In genomic region chr3:42652611-42653302, GRCh38 we compare ENCODE assay signal across 8 cellular contexts. TPM values are rescaled to one million over a fixed set of nuclear protein-coding genes. Genes with fewer than 3 reads are reported as not detected.
DNase-seq lines count a peak whose midpoint lies in the region; ATAC-seq and TF ChIP-seq lines count a peak whose summit lies in the region.

No MANE protein-coding gene starts in this region.

- no peaks in the 10 kb centered on the region for H3K9me3 ChIP-seq in mammary epithelial cell (replicated peaks; ENCODE audit: insufficient read depth, low read length)

- H3K27me3 ChIP-seq in mammary epithelial cell (ENCODE audit: insufficient read depth, low read length), result no peaks in the 10 kb centered on the region

- no peak for TF ChIP-seq CTCF in mammary epithelial cell (conservative IDR thresholded peaks at IDR 0.05 in 1 of 2, IDR thresholded peaks at IDR 0.05 in 1 of 2; ENCODE audit: extremely low read depth in 1 of 2, insufficient read depth in 1 of 2, low read depth in 1 of 2, low read length in 2 of 2)

- H3K36me3 Mint-ChIP-seq in activated CD4-positive, alpha-beta T cell treated with anti-CD3 and anti-CD28 coated beads for 36 hours (ENCODE audit: low read depth), result peaks cover 2% of the 10 kb centered on the region
- H3K36me3 Mint-ChIP-seq in stimulated activated memory B cell treated with anti-CD40 and anti-IgM and Interleukin-4, amounts not matched to agents 10 μg/mL and 1 μg/mL and 100 μg/mL, for 72 hours, result peaks cover 12% of the 10 kb centered on the region

- no peak overlapping the region for H3K9ac ChIP-seq in mammary epithelial cell (ENCODE audit: insufficient read depth, low read length)

- no peak overlapping the region for H3K27ac ChIP-seq in mammary epithelial cell (ENCODE audit: insufficient read depth, low read depth, low read length)

- peaks cover 2% of the 10 kb centered on the region for H3K36me3 ChIP-seq in mammary epithelial cell (ENCODE audit: insufficient read depth, low read length)

- no peak overlapping the region for H3K4me3 Mint-ChIP-seq in activated CD4-positive, alpha-beta T cell treated with anti-CD3 and anti-CD28 coated beads for 36 hours
- peak overlapping the region; percentile 27 for H3K4me3 Mint-ChIP-seq in stimulated activated memory B cell treated with anti-CD40 and anti-IgM and Interleukin-4, amounts not matched to agents 10 μg/mL and 1 μg/mL and 100 μg/mL, for 72 hours

- H4K20me1 ChIP-seq in mammary epithelial cell (ENCODE audit: insufficient read depth, low read length), result no peaks in the 10 kb centered on the region

- no peak for DNase-seq in activated CD4-positive, alpha-beta T cell treated with anti-CD3 and anti-CD28 coated beads for 36 hours
- DNase-seq in activated CD4-positive, alpha-beta T cell treated with anti-CD3 and anti-CD28 coated beads for 48 hours, result no peak
- DNase-seq in NOMO-1 treated with DMSO at 0.1 percent for 48 hours (lab: John Stamatoyannopoulos, UW; ENCODE audit: unreplicated experiment), result peak; percentile 78
- peak; percentile 75 for DNase-seq in mammary epithelial cell
- DNase-seq in kidney glomerular epithelial cell (lab: John Stamatoyannopoulos, UW), result peak; percentile 82
- no peak for DNase-seq in NCI-H2107 (lab: John Stamatoyannopoulos, UW)

- peaks cover 8% of the 10 kb centered on the region for H3K79me2 ChIP-seq in mammary epithelial cell (ENCODE audit: insufficient read depth, low read length)

- peaks cover 42% of the 10 kb centered on the region for H3K4me1 ChIP-seq in mammary epithelial cell (ENCODE audit: insufficient read depth, low read length)

- H2AFZ ChIP-seq in mammary epithelial cell (ENCODE audit: low read depth, low read length), result peak overlapping the region; percentile 93

- intact Hi-C loops in activated CD4-positive, alpha-beta T cell treated with anti-CD3 and anti-CD28 coated beads for 36 hours (cut with DNase I, micrococcal nuclease), result loop anchor here (5.0 to 10.0 kb wide), 2 partner anchors 90 to 92 kb away; no protein-coding TSS in a partner anchor
- intact Hi-C loops in mammary epithelial cell (cut with micrococcal nuclease), result loop anchor here (10.0 kb wide), 1 partner anchor 172 kb away; no protein-coding TSS in a partner anchor

- POLR2A ChIA-PET in activated CD4-positive, alpha-beta T cell treated with anti-CD3 and anti-CD28 coated beads for 36 hours (lab: Charles Lee), result no interaction called here

- 70% methylated on average over 3 of the region's 7 CpGs for WGBS in mammary epithelial cell (ENCODE audit: low coverage, missing lambda C conversion rate)

- dilution Hi-C loops in mammary epithelial cell (cut with HindIII; ENCODE audit: low sequenced_read_pairs), result loop anchor here (5.0 kb wide), 1 partner anchor 70 kb away; the partner anchor contains the start of gene SEC22C

- peak overlapping the region; percentile 98 for H3K4me2 ChIP-seq in mammary epithelial cell (ENCODE audit: insufficient read depth, low read depth, low read length)

- in situ Hi-C loops in mammary epithelial cell (cut with MboI; ENCODE audit: low sequenced_read_pairs in 2 of 2), result no loop called here

- H3K4me1 Mint-ChIP-seq in activated CD4-positive, alpha-beta T cell treated with anti-CD3 and anti-CD28 coated beads for 36 hours, result peaks cover 7% of the 10 kb centered on the region
- peaks cover 23% of the 10 kb centered on the region for H3K4me1 Mint-ChIP-seq in stimulated activated memory B cell treated with anti-CD40 and anti-IgM and Interleukin-4, amounts not matched to agents 10 μg/mL and 1 μg/mL and 100 μg/mL, for 72 hours

- no peak overlapping the region for H3K27ac Mint-ChIP-seq in activated CD4-positive, alpha-beta T cell treated with anti-CD3 and anti-CD28 coated beads for 36 hours
- peak overlapping the region; percentile 31 for H3K27ac Mint-ChIP-seq in stimulated activated memory B cell treated with anti-CD40 and anti-IgM and Interleukin-4, amounts not matched to agents 10 μg/mL and 1 μg/mL and 100 μg/mL, for 72 hours

- H3K4me3 ChIP-seq in mammary epithelial cell (replicated peaks in 1 of 3; ENCODE audit: insufficient read depth in 1 of 3, low read depth in 2 of 3, low read length in 3 of 3), result peak overlapping the region; percentile 5 to 75 (median 59)

- CTCF ChIA-PET in activated CD4-positive, alpha-beta T cell treated with anti-CD3 and anti-CD28 coated beads for 36 hours (lab: Charles Lee), result interaction anchor here (0.6 to 0.9 kb wide), 3 partner anchors 9 to 1705 kb away, joined by 3 to 4 read pairs (median 3); no protein-coding TSS in a partner anchor
- CTCF ChIA-PET in mammary epithelial cell (lab: Charles Lee; ENCODE audit: low non-redundant PET), result interaction anchor here (0.5 to 1.0 kb wide), 2 partner anchors 92 to 178 kb away, joined by 3 to 5 read pairs; no protein-coding TSS in a partner anchor

- H3K9me3 Mint-ChIP-seq in activated CD4-positive, alpha-beta T cell treated with anti-CD3 and anti-CD28 coated beads for 36 hours (ENCODE audit: low read depth), result no peaks in the 10 kb centered on the region
- H3K9me3 Mint-ChIP-seq in stimulated activated memory B cell treated with anti-CD40 and anti-IgM and Interleukin-4, amounts not matched to agents 10 μg/mL and 1 μg/mL and 100 μg/mL, for 72 hours, result no peaks in the 10 kb centered on the region

- ATAC-seq in activated CD4-positive, alpha-beta T cell treated with anti-CD3 and anti-CD28 coated beads for 36 hours, result peak; percentile 15
- peak; percentile 63 for ATAC-seq in HG02623 (IDR thresholded peaks at IDR 0.05; ENCODE audit: unreplicated experiment)
- ATAC-seq in stimulated activated memory B cell treated with anti-CD40 and anti-IgM and Interleukin-4, amounts not matched to agents 10 μg/mL and 1 μg/mL and 100 μg/mL, for 72 hours, result peak; percentile 54

- no TSS peak for BruUV-seq in mammary epithelial cell (replicated peaks; lab: Mats Ljungman, UMichigan)

- peaks cover 2% of the 10 kb centered on the region for H3K27me3 Mint-ChIP-seq in activated CD4-positive, alpha-beta T cell treated with anti-CD3 and anti-CD28 coated beads for 36 hours
- H3K27me3 Mint-ChIP-seq in stimulated activated memory B cell treated with anti-CD40 and anti-IgM and Interleukin-4, amounts not matched to agents 10 μg/mL and 1 μg/mL and 100 μg/mL, for 72 hours, result peaks cover 18% of the 10 kb centered on the region

RNA-seq across cellular contexts. Expression of gene ZBTB47, which starts 0.7 kb away (rescaled TPM):
- total RNA-seq in activated CD4-positive, alpha-beta T cell treated with anti-CD3 and anti-CD28 coated beads for 36 hours, result under 1 TPM; 0.60 to 0.62 TPM
- 10 to 100 TPM in 1 of 2 donors, 1 to 10 TPM in 1; 8.2 to 21.8 TPM for total RNA-seq in mammary epithelial cell
- polyA plus RNA-seq in mammary epithelial cell, result 7.0 TPM
- 7.3 TPM for polyA minus RNA-seq in mammary epithelial cell

RNA-seq across cellular contexts. Expression of gene KLHL40, which starts 32.6 kb away (rescaled TPM):
- total RNA-seq in activated CD4-positive, alpha-beta T cell treated with anti-CD3 and anti-CD28 coated beads for 36 hours, result not detected
- total RNA-seq in mammary epithelial cell, result not detected
- not detected for polyA plus RNA-seq in mammary epithelial cell
- polyA minus RNA-seq in mammary epithelial cell, result not detected

RNA-seq across cellular contexts. Expression of gene HHATL, which starts 49.8 kb away (rescaled TPM):
- total RNA-seq in activated CD4-positive, alpha-beta T cell treated with anti-CD3 and anti-CD28 coated beads for 36 hours, result not detected
- not detected for total RNA-seq in mammary epithelial cell
- polyA plus RNA-seq in mammary epithelial cell, result not detected
- not detected for polyA minus RNA-seq in mammary epithelial cell

RNA-seq across cellular contexts. Expression of gene NKTR, which starts 52.3 kb away (rescaled TPM):
- total RNA-seq in activated CD4-positive, alpha-beta T cell treated with anti-CD3 and anti-CD28 coated beads for 36 hours, result 10 to 100 TPM; 50.8 to 59.2 TPM
- total RNA-seq in mammary epithelial cell, result 10 to 100 TPM; 57.2 to 59.3 TPM
- polyA plus RNA-seq in mammary epithelial cell, result 10.4 TPM
- polyA minus RNA-seq in mammary epithelial cell, result 18.8 TPM

Comparison
In these comparisons a context has a peak if more than half of its experiments do, and no peak if none do; other contexts are left out.
1. DNase-seq: peak in NOMO-1 treated with DMSO at 0.1 percent for 48 hours (single experiment), mammary epithelial cell (single experiment) and kidney glomerular epithelial cell (single experiment); none in activated CD4-positive, alpha-beta T cell treated with anti-CD3 and anti-CD28 coated beads for 36 hours (single experiment), activated CD4-positive, alpha-beta T cell treated with anti-CD3 and anti-CD28 coated beads for 48 hours (single experiment) and NCI-H2107 (single experiment).
2. RNA of gene ZBTB47, which starts 0.7 kb away (total RNA-seq): 8.2 to 21.8 TPM in mammary epithelial cell; 0.60 to 0.62 TPM in activated CD4-positive, alpha-beta T cell treated with anti-CD3 and anti-CD28 coated beads for 36 hours; every median in the first group is over 4 times any median in the second.
3. Peak in every context shown above with its lines, with median percentiles within 50 percentile points of each other: ATAC-seq.